In genomic region chr3:133383175-133383574, GRCh38 we compare ENCODE assay signal across 34 cellular contexts. TPM values are rescaled to one million over a fixed set of nuclear protein-coding genes. Genes with fewer than 3 reads are reported as not detected.
DNase-seq lines count a peak whose midpoint lies in the region; ATAC-seq, FAIRE-seq and TF ChIP-seq lines count a peak whose summit lies in the region.
"Had no signal": no experiment of that assay in that cellular context is flagged by ENCODE, and none has a peak within 500 bp of the region (broad histone marks: within the 10 kb centered on the region; RNA-seq: fewer than 3 reads in every experiment).

No MANE protein-coding gene starts in this region.

- H3K27ac ChIP-seq in RWPE2 (ENCODE audit: poor library complexity, severe bottlenecking), result no peak overlapping the region
- no peak overlapping the region for H3K27ac ChIP-seq in keratinocyte (ENCODE audit: control insufficient read depth, insufficient read depth, low read length)
- H3K27ac ChIP-seq in stomach, result no peak overlapping the region
- no peak overlapping the region for H3K27ac ChIP-seq in A673 (ENCODE audit: low read depth, low read length, poor library complexity, severe bottlenecking)
- no peak overlapping the region for H3K27ac ChIP-seq in SJCRH30
- H3K27ac ChIP-seq: heart right ventricle, KMS-11, left ventricle myocardium inferior, ovary, thoracic aorta had no signal

- no peak overlapping the region for H2AFZ ChIP-seq in keratinocyte (ENCODE audit: control insufficient read depth, low read length)

- H3K36me3 ChIP-seq in RWPE2 (ENCODE audit: low read depth), result no peaks in the 10 kb centered on the region
- H3K36me3 ChIP-seq in keratinocyte (ENCODE audit: control insufficient read depth in 2 of 2, extremely low read depth in 1 of 2, insufficient read depth in 2 of 2, low read length in 2 of 2), result no peaks in the 10 kb centered on the region
- no peaks in the 10 kb centered on the region for H3K36me3 ChIP-seq in stomach
- no peaks in the 10 kb centered on the region for H3K36me3 ChIP-seq in A673 (ENCODE audit: insufficient read depth, low read length, poor library complexity, severe bottlenecking)
- H3K36me3 ChIP-seq in SJCRH30, result no peaks in the 10 kb centered on the region
- H3K36me3 ChIP-seq: heart right ventricle, left ventricle myocardium inferior, ovary, thoracic aorta had no signal

- H3K27me3 ChIP-seq in RWPE2 (ENCODE audit: insufficient read depth, poor library complexity, severe bottlenecking) (peaks cover 11% of the 10 kb centered on the region), keratinocyte (ENCODE audit: control insufficient read depth, extremely low read depth, insufficient read depth, low read length) (peaks cover 18% of the 10 kb centered on the region), stomach (no peaks in the 10 kb centered on the region), A673 (replicated peaks; ENCODE audit: insufficient read depth, low read depth, low read length, poor library complexity) (no peaks in the 10 kb centered on the region), SJCRH30 (no peaks in the 10 kb centered on the region)
- H3K27me3 ChIP-seq: dorsolateral prefrontal cortex, ovary had no signal

- TF ChIP-seq POLR2A in stomach (IDR thresholded peaks at IDR 0.05), result no peak

- no peaks in the 10 kb centered on the region for H3K9me1 ChIP-seq in keratinocyte (ENCODE audit: control insufficient read depth, extremely low read depth, insufficient read depth, low read length)

- TF ChIP-seq CTCF in RWPE2 (IDR thresholded peaks at IDR 0.05; ENCODE audit: poor library complexity, severe bottlenecking) (no peak), keratinocyte (optimal IDR thresholded peaks at IDR 0.05 in 1 of 3, IDR thresholded peaks at IDR 0.05 in 1 of 3, conservative IDR thresholded peaks at IDR 0.05 in 1 of 3; ENCODE audit: extremely low read depth in 1 of 3, insufficient read depth in 2 of 3, low read length in 3 of 3) (no peak), stomach (IDR thresholded peaks at IDR 0.05) (no peak), A673 (conservative IDR thresholded peaks at IDR 0.05; ENCODE audit: low read depth, low read length) (no peak)

- intact Hi-C loops in stomach (cut with DNase I; ENCODE audit: low total_unique reads), result loop anchor here (5.0 to 10.0 kb wide), 2 partner anchors 346 to 648 kb away; partner anchors contain the start of gene TMEM108
- intact Hi-C loops in A673 (cut with micrococcal nuclease; ENCODE audit: unreplicated experiment), result loop anchor here (5.0 kb wide), 1 partner anchor 846 kb away; no protein-coding TSS in a partner anchor

- dilution Hi-C loops in keratinocyte (cut with MboI; ENCODE audit: extremely low pct_ligation_motif_present, low sequenced_read_pairs), result no loop called here

- no peaks in the 10 kb centered on the region for H3K9me3 ChIP-seq in RWPE2 (ENCODE audit: severe bottlenecking)
- no peaks in the 10 kb centered on the region for H3K9me3 ChIP-seq in keratinocyte (ENCODE audit: control insufficient read depth, low read depth, low read length)
- H3K9me3 ChIP-seq in stomach, result no peaks in the 10 kb centered on the region
- no peaks in the 10 kb centered on the region for H3K9me3 ChIP-seq in A673 (ENCODE audit: low read depth, low read length, poor library complexity, severe bottlenecking)
- H3K9me3 ChIP-seq in SJCRH30 (replicated peaks), result no peaks in the 10 kb centered on the region
- H3K9me3 ChIP-seq: heart right ventricle, left ventricle myocardium inferior, ovary, thoracic aorta had no signal

- H3K4me3 ChIP-seq in RWPE2 (ENCODE audit: severe bottlenecking) (no peak overlapping the region), keratinocyte (ENCODE audit: control insufficient read depth in 2 of 3, extremely low read depth in 1 of 3, insufficient read depth in 2 of 3, low read depth in 1 of 3, low read length in 3 of 3) (no peak overlapping the region), stomach (no peak overlapping the region), A673 (ENCODE audit: low read depth, low read length, poor library complexity, severe bottlenecking) (no peak overlapping the region), SJCRH30 (no peak overlapping the region)
- H3K4me3 ChIP-seq: heart right ventricle, left ventricle myocardium inferior, ovary, thoracic aorta had no signal

- peaks cover 4% of the 10 kb centered on the region for H3K4me1 ChIP-seq in RWPE2 (ENCODE audit: insufficient read depth, poor library complexity, severe bottlenecking)
- H3K4me1 ChIP-seq in keratinocyte (ENCODE audit: control insufficient read depth, extremely low read depth, insufficient read depth, low read length), result peaks cover 20% of the 10 kb centered on the region
- H3K4me1 ChIP-seq in stomach, result peaks cover 0 to 10% (median 7%) of the 10 kb centered on the region in 4 donors
- H3K4me1 ChIP-seq in A673 (ENCODE audit: insufficient read depth, low read length, poor library complexity, severe bottlenecking), result no peaks in the 10 kb centered on the region
- H3K4me1 ChIP-seq in SJCRH30, result no peaks in the 10 kb centered on the region

- 50 to 70% (median 52%) methylated on average over 3 of the region's 3 CpGs for WGBS in stomach, 5 donors

- no peaks in the 10 kb centered on the region for H3K79me2 ChIP-seq in keratinocyte (ENCODE audit: control insufficient read depth, insufficient read depth, low read length)

- peak; percentile 88 for ATAC-seq in RWPE2 (ENCODE audit: low read depth)
- ATAC-seq: activated CD4-positive, CD25-positive, alpha-beta regulatory T cell treated with anti-CD3 and anti-CD28 coated beads, Interleukin-2, amount 50 U/mL, for 24 hours; activated CD8-positive, alpha-beta T cell treated with anti-CD3 and anti-CD28 coated beads for 36 hours; heart right ventricle had no signal

- no peak for TF ChIP-seq EP300 in stomach (IDR thresholded peaks at IDR 0.05)

- H4K20me1 ChIP-seq in keratinocyte (ENCODE audit: control insufficient read depth, extremely low read depth, insufficient read depth, low read length), result no peaks in the 10 kb centered on the region

- FAIRE-seq in keratinocyte (lab: Jason Lieb, UNC), result peak; percentile 92
- FAIRE-seq: G401.6, TTC549 had no signal

- H3K9ac ChIP-seq in keratinocyte (ENCODE audit: control insufficient read depth, extremely low read depth, insufficient read depth, low read length), result no peak overlapping the region
- H3K9ac ChIP-seq: KMS-11 had no signal

- POLR2A ChIA-PET in A673 (lab: Charles Lee; ENCODE audit: low non-redundant PET), result interaction anchor here (0.6 kb wide), 1 partner anchor 41 kb away, joined by 3 read pairs; no protein-coding TSS in a partner anchor

- CTCF ChIA-PET in A673 (lab: Charles Lee), result no interaction called here

- BruUV-seq in A673 (replicated peaks; lab: Mats Ljungman, UMichigan), result no TSS peak

- peak; percentile 51 for DNase-seq in HT-29 (ENCODE audit: low spot score)
- DNase-seq in RWPE2 (ENCODE audit: low spot score), result no peak
- DNase-seq in keratinocyte (ENCODE audit: low read depth, low spot score), result peak; percentile 40
- DNase-seq in stomach, result peak; percentile 42
- DNase-seq in A673 (ENCODE audit: low spot score), result no peak
- no peak for DNase-seq in NCI-H1436 (lab: John Stamatoyannopoulos, UW)
- no peak for DNase-seq in SJCRH30
- DNase-seq: activated CD8-positive, alpha-beta T cell treated with anti-CD3 and anti-CD28 coated beads for 36 hours; activated effector memory CD4-positive, alpha-beta T cell treated with Interleukin-2 at 50 U/mL for 16 hours; activated naive CD8-positive, alpha-beta T cell treated with anti-CD3 and anti-CD28 coated beads, Interleukin-2, amount 10 ng/mL, durations not matched to agents 7 days and 5 days; CD4-positive, CD25-positive, alpha-beta regulatory T cell; cerebellar nuclear complex; dorsolateral prefrontal cortex; GOT3; heart right ventricle; left ventricle myocardium inferior; NCI-H187; NCI-H2227 treated with DMSO at 0.1 percent for 48 hours; NCI-H774; nephron progenitor cell; ovary; right cardiac atrium; SIG-M5; stimulated activated CD4-positive, alpha-beta T cell treated with anti-CD3 and anti-CD28 coated beads, Interleukin-12 subunit alpha, Interleukin-12 subunit beta, amount 100 ng/mL, for 4 hours; stimulated activated CD4-positive, alpha-beta T cell treated with anti-CD3 and anti-CD28 coated beads, Interleukin-4, amount 100 ng/mL, for 4 hours; stimulated activated naive CD4-positive, alpha-beta T cell treated with Interleukin-2 at 50 U/mL for 16 hours; T-helper 1 cell had no signal

- no peak overlapping the region for H3K4me2 ChIP-seq in keratinocyte (ENCODE audit: control insufficient read depth, extremely low read depth, insufficient read depth, low read depth, low read length)
- H3K4me2 ChIP-seq: KMS-11 had no signal

RNA-seq across cellular contexts. Expression of gene BFSP2, which starts 16.7 kb away (rescaled TPM):
- not detected in 2 replicates for total RNA-seq in HT-29 (2014; rRNA removed; shearing (Covaris generic))
- polyA plus RNA-seq in keratinocyte (not detected in 3 replicates), stomach (1 to 10 TPM in 2 of 3 donors, under 1 TPM in 1; 0.68 to 2.7 (median 1.4) TPM)
- not detected for polyA plus RNA-seq in keratinocyte (2011; ENCODE audit: low read depth)
- polyA plus RNA-seq in keratinocyte (2011; cell fraction: cytosol; rRNA removed), result not detected in 2 replicates
- polyA plus RNA-seq in keratinocyte (2011; cell fraction: nucleus; rRNA removed), result not detected in 2 replicates
- polyA plus RNA-seq in keratinocyte (2012; ENCODE audit: low replicate concordance), result not detected in 2 replicates
- polyA minus RNA-seq in keratinocyte, result not detected in 3 replicates
- polyA minus RNA-seq in keratinocyte (2011; cell fraction: cytosol; rRNA and poly(A)+ RNA removed), result not detected
- not detected in 2 replicates for polyA minus RNA-seq in keratinocyte (2011; cell fraction: nucleus; rRNA and poly(A)+ RNA removed)
- total RNA-seq in stomach (not detected), A673 (2021) (not detected in 2 replicates)
- 0.41 TPM in 1 of 2 replicates, not detected in the other for total RNA-seq in SJCRH30 (2014; rRNA removed; shearing (Covaris generic))
- total RNA-seq: activated naive CD8-positive, alpha-beta T cell treated with anti-CD3 and anti-CD28 coated beads, Interleukin-2, amount 10 ng/mL, durations not matched to agents 7 days and 5 days; fibroblast of villous mesenchyme; heart right ventricle; left ventricle myocardium inferior; mononuclear cell; ovary; right cardiac atrium; thoracic aorta had no signal
- polyA plus RNA-seq: ovary, right cardiac atrium had no signal

Comparison
In these comparisons a context has a peak if more than half of its experiments do, and no peak if none do; other contexts are left out.
1. DNase-seq: peak in HT-29 (single experiment), keratinocyte (single experiment) and stomach (single experiment); none in RWPE2 (single experiment), A673 (single experiment), NCI-H1436 (single experiment) and SJCRH30 (0 of 2).